Comparison of ENCODE assay signal across 1 cellular context in the genomic region with DNA sequence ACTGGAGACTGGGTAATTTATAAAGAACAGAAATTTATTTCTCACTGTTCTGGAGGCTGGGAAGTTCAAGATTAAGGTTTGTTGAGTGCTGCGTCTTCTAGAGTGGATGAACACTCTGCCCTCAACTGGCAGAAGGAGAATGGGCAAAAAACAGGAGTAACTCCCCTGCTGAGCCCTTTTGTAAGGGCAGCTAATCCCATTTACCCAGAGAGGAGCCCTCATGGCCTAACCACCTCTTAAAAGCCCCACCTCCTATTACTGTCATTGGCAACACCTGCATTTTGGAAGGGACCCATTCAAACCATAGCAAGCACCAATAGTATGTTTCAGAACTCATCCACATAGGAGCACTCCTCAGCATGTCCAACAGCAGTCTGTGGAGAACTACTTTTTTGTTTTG.
TF ChIP-seq lines count a peak whose summit lies in the region.

No MANE protein-coding gene starts in this region.

TF ChIP-seq in HepG2, 621 proteins besides CTCF, POLR2A, EP300 and RAD21:
- TF ChIP-seq ZNF558 (CRISPR knock-in tag; IDR thresholded peaks at IDR 0.05; ENCODE audit: borderline replicate concordance) (0 out of 2 replicates have a peak, but pooled peaks have one; percentile 15), ZNF343 (CRISPR knock-in tag; IDR thresholded peaks at IDR 0.05) (0 out of 2 replicates have a peak, but pooled peaks have one; percentile 32), ZNF3 (CRISPR knock-in tag; IDR thresholded peaks at IDR 0.05) (peak; percentile 57; the same call in 1 of the 2 replicates), STAG1 (CRISPR knock-in tag; IDR thresholded peaks at IDR 0.05) (0 out of 2 replicates have a peak, but pooled peaks have one; percentile 3), ZNF547 (CRISPR knock-in tag; IDR thresholded peaks at IDR 0.05) (no peak), ZNF24 (IDR thresholded peaks at IDR 0.05) (no peak), ERF (CRISPR knock-in tag; IDR thresholded peaks at IDR 0.05) (no peak)
- TF ChIP-seq, protein P1, sequence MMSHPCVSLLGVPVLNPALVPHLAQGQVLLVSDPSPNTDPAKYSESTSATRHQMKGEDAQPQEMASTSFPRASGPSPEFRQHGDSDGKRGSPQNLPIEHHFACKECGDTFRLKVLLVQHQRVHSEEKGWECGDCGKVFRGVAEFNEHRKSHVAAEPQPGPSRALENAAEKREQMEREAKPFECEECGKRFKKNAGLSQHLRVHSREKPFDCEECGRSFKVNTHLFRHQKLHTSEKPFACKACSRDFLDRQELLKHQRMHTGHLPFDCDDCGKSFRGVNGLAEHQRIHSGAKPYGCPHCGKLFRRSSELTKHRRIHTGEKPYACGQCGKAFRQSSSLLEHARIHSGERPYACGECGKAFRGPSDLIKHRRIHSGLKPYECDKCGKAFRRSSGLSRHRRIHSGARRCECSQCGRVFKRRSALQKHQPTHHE (CRISPR knock-in tag; IDR thresholded peaks at IDR 0.05; ENCODE audit: borderline replicate concordance) = 0 out of 2 replicates have a peak, but pooled peaks have one; percentile 9
- TF ChIP-seq, protein P2, sequence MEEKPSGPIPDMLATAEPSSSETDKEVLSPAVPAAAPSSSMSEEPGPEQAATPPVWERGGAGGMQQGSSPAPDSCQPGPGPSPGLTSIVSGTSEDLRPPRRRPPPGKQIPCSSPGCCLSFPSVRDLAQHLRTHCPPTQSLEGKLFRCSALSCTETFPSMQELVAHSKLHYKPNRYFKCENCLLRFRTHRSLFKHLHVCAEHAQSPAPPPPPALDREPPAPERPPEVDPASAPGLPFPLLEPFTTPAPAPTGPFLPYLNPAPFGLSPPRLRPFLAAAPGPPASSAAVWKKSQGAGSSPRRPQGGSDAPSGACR (CRISPR knock-in tag; IDR thresholded peaks at IDR 0.05) = 0 out of 2 replicates have a peak, but pooled peaks have one; percentile 29
